ENCODE assay signal across 20 cellular contexts in genomic region chr9:82223442-82223841, GRCh38.
DNase-seq lines count a peak whose midpoint lies in the region; TF ChIP-seq lines count a peak whose summit lies in the region.
"Had no signal": no experiment of that assay in that cellular context is flagged by ENCODE, and none has a peak within 500 bp of the region (broad histone marks: within the 10 kb centered on the region; RNA-seq: fewer than 3 reads in every experiment).

No MANE protein-coding gene starts in this region.

- H3K4me3 ChIP-seq in AG09309 (ENCODE audit: control insufficient read depth, low read depth, low read length), result no peak overlapping the region
- no peak overlapping the region for H3K4me3 ChIP-seq in brain microvascular endothelial cell (ENCODE audit: low read depth, low read length)
- H3K4me3 ChIP-seq in mesenchymal stem cell (ENCODE audit: insufficient read depth in 1 of 2, low read depth in 1 of 2, low read length in 2 of 2), result no peak overlapping the region
- H3K4me3 ChIP-seq: A549, HAP-1 had no signal

- no peaks in the 10 kb centered on the region for H3K79me1 ChIP-seq in mesenchymal stem cell (replicated peaks; ENCODE audit: low read length, poor library complexity, severe bottlenecking)

- in situ Hi-C loops in brain microvascular endothelial cell (cut with HindIII; ENCODE audit: low pct_ligation_motif_present, low sequenced_read_pairs), result no loop called here

- DNase-seq in AG09309 (ENCODE audit: low read depth), result peak; percentile 41
- peak; percentile 70 for DNase-seq in M059J (ENCODE audit: low read depth)
- peak; percentile 72 for DNase-seq in brain microvascular endothelial cell
- peak; percentile 32 for DNase-seq in mesenchymal stem cell
- no peak for DNase-seq in NCI-H524 treated with DMSO at 0.1 percent for 48 hours (lab: John Stamatoyannopoulos, UW)
- DNase-seq in kidney glomerular epithelial cell (lab: John Stamatoyannopoulos, UW), result no peak
- DNase-seq in activated naive CD4-positive, alpha-beta T cell treated with anti-CD3 and anti-CD28 coated beads, Interleukin-2, amount 50 U/mL, for 16 hours, result no peak
- DNase-seq in osteocyte (ENCODE audit: extremely low spot score, unreplicated experiment), result no peak
- DNase-seq: AML-193, DMS79 treated with DMSO at 0.1 percent for 48 hours, GDM1, NCI-H1092 treated with DMSO at 0.1 percent for 48 hours, NCI-H2081 treated with DMSO at 0.1 percent for 48 hours, NCI-H82, RPMI8226, SHP77 treated with DMSO at 0.1 percent for 48 hours, SK-N-SH had no signal

- H3K4me3 Mint-ChIP-seq in osteocyte (ENCODE audit: unreplicated experiment), result no peak overlapping the region

- H3K4ac ChIP-seq in mesenchymal stem cell (ENCODE audit: low read depth in 1 of 2, low read length in 2 of 2), result no peak overlapping the region

- no peak overlapping the region for H2BK15ac ChIP-seq in mesenchymal stem cell (ENCODE audit: low read depth, poor library complexity, severe bottlenecking)

- H3K9ac ChIP-seq in mesenchymal stem cell (ENCODE audit: low read length), result no peak overlapping the region
- H3K9ac ChIP-seq: SK-N-SH had no signal

- H3K36me3 ChIP-seq in brain microvascular endothelial cell (replicated peaks), result no peaks in the 10 kb centered on the region
- no peaks in the 10 kb centered on the region for H3K36me3 ChIP-seq in mesenchymal stem cell (ENCODE audit: control insufficient read depth in 1 of 2, insufficient read depth in 2 of 2, low read depth in 1 of 2, low read length in 2 of 2)
- H3K36me3 ChIP-seq: HAP-1 had no signal

- H3K18ac ChIP-seq in mesenchymal stem cell (ENCODE audit: low read depth in 1 of 2, low read length in 2 of 2), result no peak overlapping the region

- H3K9me3 ChIP-seq in mesenchymal stem cell (ENCODE audit: control insufficient read depth, low read length), result peaks cover 2% of the 10 kb centered on the region
- H3K9me3 ChIP-seq: A549, HAP-1, SK-N-SH had no signal

- no peak overlapping the region for H2BK5ac ChIP-seq in mesenchymal stem cell (ENCODE audit: low read depth, low read length, poor library complexity, severe bottlenecking)

- H3K27ac Mint-ChIP-seq in osteocyte (ENCODE audit: unreplicated experiment), result no peak overlapping the region

- no peaks in the 10 kb centered on the region for H3K4me1 ChIP-seq in mesenchymal stem cell (ENCODE audit: control insufficient read depth, insufficient read depth, low read depth, low read length)
- H3K4me1 ChIP-seq: A549, HAP-1 had no signal

- H3K4me1 Mint-ChIP-seq in osteocyte (ENCODE audit: unreplicated experiment), result no peaks in the 10 kb centered on the region

- no peak overlapping the region for H4K8ac ChIP-seq in mesenchymal stem cell (ENCODE audit: low read length)

- H4K91ac ChIP-seq in mesenchymal stem cell (ENCODE audit: low read length), result no peak overlapping the region

- H2BK120ac ChIP-seq in mesenchymal stem cell (ENCODE audit: low read depth, low read length), result no peak overlapping the region

- H3K14ac ChIP-seq in mesenchymal stem cell (ENCODE audit: low read length in 2 of 2), result no peak overlapping the region

- H3K9me3 Mint-ChIP-seq in osteocyte (ENCODE audit: unreplicated experiment), result peaks cover 14% of the 10 kb centered on the region

- no peak overlapping the region for H3K23ac ChIP-seq in mesenchymal stem cell (ENCODE audit: low read length in 2 of 2)

- H2AFZ ChIP-seq in mesenchymal stem cell (ENCODE audit: low read depth, low read length), result no peak overlapping the region

- no peaks in the 10 kb centered on the region for H3K36me3 Mint-ChIP-seq in osteocyte (ENCODE audit: unreplicated experiment)

- 75% methylated on average over 3 of the region's 3 CpGs for WGBS in mesenchymal stem cell

- H3K27me3 Mint-ChIP-seq in osteocyte (ENCODE audit: unreplicated experiment), result peaks cover 3% of the 10 kb centered on the region

- H2AK5ac ChIP-seq in mesenchymal stem cell (ENCODE audit: low read length, severe bottlenecking), result no peak overlapping the region

- TF ChIP-seq CTCF in AG09309 (IDR thresholded peaks at IDR 0.05; ENCODE audit: control insufficient read depth, insufficient read depth, low read depth, low read length, missing control alignments) (no peak), brain microvascular endothelial cell (IDR thresholded peaks at IDR 0.05; ENCODE audit: low read depth, low read length, missing control alignments) (no peak), osteocyte (IDR thresholded peaks at IDR 0.05) (no peak)

- H3K27ac ChIP-seq in brain microvascular endothelial cell, result no peak overlapping the region
- H3K27ac ChIP-seq in mesenchymal stem cell (ENCODE audit: low read length, poor library complexity, severe bottlenecking), result no peak overlapping the region
- H3K27ac ChIP-seq: A549, C4-2B had no signal

- H2BK12ac ChIP-seq in mesenchymal stem cell (ENCODE audit: low read length in 2 of 2), result no peak overlapping the region

- no peaks in the 10 kb centered on the region for H3K27me3 ChIP-seq in brain microvascular endothelial cell (replicated peaks)
- H3K27me3 ChIP-seq in mesenchymal stem cell (ENCODE audit: control insufficient read depth in 1 of 2, insufficient read depth in 1 of 2, low read length in 2 of 2), result no peaks in the 10 kb centered on the region

- H3K4me2 ChIP-seq in mesenchymal stem cell (ENCODE audit: low read length, poor library complexity, severe bottlenecking), result no peak overlapping the region
- H3K4me2 ChIP-seq: A549, SK-N-SH had no signal

Comparison
In these comparisons a context has a peak if more than half of its experiments do, and no peak if none do; other contexts are left out.
1. DNase-seq: peak in AG09309 (single experiment), M059J (single experiment), brain microvascular endothelial cell (single experiment) and mesenchymal stem cell (single experiment); none in NCI-H524 treated with DMSO at 0.1 percent for 48 hours (single experiment), kidney glomerular epithelial cell (single experiment), activated naive CD4-positive, alpha-beta T cell treated with anti-CD3 and anti-CD28 coated beads, Interleukin-2, amount 50 U/mL, for 16 hours (single experiment) and osteocyte (single experiment).